In the genomic region with DNA sequence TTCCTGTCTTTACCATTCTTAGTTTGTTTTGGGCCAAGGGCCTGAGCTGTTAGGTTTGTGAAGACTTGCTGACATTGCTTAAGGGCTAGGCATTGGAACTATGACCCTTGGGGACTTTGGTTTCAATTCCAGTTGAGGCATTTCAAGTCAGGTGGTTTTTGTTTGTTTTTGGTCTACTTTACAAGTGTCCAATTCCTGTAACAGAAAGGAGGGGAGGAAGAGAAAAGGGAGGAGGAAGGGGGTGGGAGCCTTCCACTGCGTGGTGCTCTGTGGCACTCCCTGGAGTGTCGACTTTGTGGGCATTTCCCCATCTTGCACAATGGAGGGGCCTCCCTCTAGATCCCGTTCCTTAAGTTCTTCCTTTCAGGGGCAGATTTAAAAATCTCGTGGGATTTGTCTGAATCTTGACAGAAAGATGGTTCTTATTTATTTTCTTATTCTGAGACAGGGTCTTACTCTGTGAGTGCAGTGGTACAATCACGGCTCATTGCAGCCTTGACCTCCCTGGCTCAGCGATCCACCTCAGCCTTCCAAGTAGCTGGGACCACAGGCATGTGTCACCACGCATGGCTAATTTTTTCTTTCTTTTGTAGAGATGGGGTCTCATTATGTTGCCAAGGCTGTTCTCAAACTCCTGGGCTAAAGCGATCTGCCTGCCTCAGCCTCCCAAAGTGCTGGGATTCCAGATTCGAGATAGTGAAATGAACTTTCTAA, we compare ENCODE assay signal across 14 cellular contexts. TPM values are rescaled to one million over a fixed set of nuclear protein-coding genes. Genes with fewer than 3 reads are reported as not detected.
DNase-seq lines count a peak whose midpoint lies in the region; ATAC-seq lines count a peak whose summit lies in the region.
"Had no signal": no experiment of that assay in that cellular context is flagged by ENCODE, and none has a peak within 500 bp of the region (broad histone marks: within the 10 kb centered on the region; RNA-seq: fewer than 3 reads in every experiment).

No MANE protein-coding gene starts in this region.

- H3K79me2 ChIP-seq in GM23248 (ENCODE audit: insufficient read depth), result no peaks in the 10 kb centered on the region

- H3K36me3 ChIP-seq in GM23248 (ENCODE audit: low read depth), result no peaks in the 10 kb centered on the region
- no peaks in the 10 kb centered on the region for H3K36me3 ChIP-seq in adipocyte (ENCODE audit: control insufficient read depth, insufficient read depth, low read length, severe bottlenecking)

- H3K4me1 ChIP-seq in GM23248 (ENCODE audit: insufficient read depth) (peaks cover 52% of the 10 kb centered on the region), adipocyte (ENCODE audit: control insufficient read depth, insufficient read depth, low read length) (peaks cover 69% of the 10 kb centered on the region)

- H2AFZ ChIP-seq in GM23248, result no peak overlapping the region

- DNase-seq in GM23248, result no peak
- DNase-seq in adipocyte (ENCODE audit: low read depth), result peak; percentile 60
- peak; percentile 37 to 75 for DNase-seq in left colon
- no peak for DNase-seq in NOMO-1 treated with DMSO at 0.1 percent for 48 hours (lab: John Stamatoyannopoulos, UW; ENCODE audit: unreplicated experiment)
- DNase-seq in T-helper 1 cell, result no peak
- no peak for DNase-seq in KG1 (lab: John Stamatoyannopoulos, UW)
- DNase-seq: activated CD8-positive, alpha-beta T cell treated with anti-CD3 and anti-CD28 coated beads for 36 hours; activated naive CD8-positive, alpha-beta T cell treated with anti-CD3 and anti-CD28 coated beads, Interleukin-2, amount 50 U/mL, for 24 hours; CD4-positive, CD25-positive, alpha-beta regulatory T cell; erythroblast; NCI-H446 treated with DMSO at 0.1 percent for 48 hours; stimulated activated naive CD4-positive, alpha-beta T cell treated with Interleukin-2 at 50 U/mL for 16 hours had no signal

- no peaks in the 10 kb centered on the region for H3K27me3 ChIP-seq in GM23248 (replicated peaks; ENCODE audit: insufficient read depth)
- H3K27me3 ChIP-seq in adipocyte (replicated peaks; ENCODE audit: control insufficient read depth, insufficient read depth, low read length), result no peaks in the 10 kb centered on the region

- 84 to 91% methylated on average over 9 of the region's 9 CpGs for WGBS in GM23248 (ENCODE audit: low coverage in 1 of 2, low lambda C conversion rate in 2 of 2, missing lambda C conversion rate in 2 of 2), 2 experiments

- 0 out of 2 replicates have a peak overlapping the region, but pooled peaks have one; percentile 85 for H3K27ac ChIP-seq in GM23248
- peak overlapping the region in 11 of 21 experiments; percentile 1 to 92 (median 46) for H3K27ac ChIP-seq in skin epidermis

- in situ Hi-C loops in GM23248 (cut with MboI), result loop anchor here (5.0 kb wide), 2 partner anchors 98 to 167 kb away; no protein-coding TSS in a partner anchor

- intact Hi-C loops in left colon (cut with DNase I, micrococcal nuclease), result loop anchor here (2.0 to 5.0 kb wide), 3 partner anchors 69 to 162 kb away; no protein-coding TSS in a partner anchor

- no peaks in the 10 kb centered on the region for H4K20me1 ChIP-seq in GM23248 (ENCODE audit: insufficient read depth)

- H3K9ac ChIP-seq in GM23248 (no peak overlapping the region), adipocyte (ENCODE audit: low read length) (peak overlapping the region; percentile 86)

- no peaks in the 10 kb centered on the region for H3K9me3 ChIP-seq in GM23248 (ENCODE audit: low read depth)
- H3K9me3 ChIP-seq in adipocyte (ENCODE audit: control insufficient read depth, low read length), result no peaks in the 10 kb centered on the region

- H3K4me3 ChIP-seq in GM23248 (no peak overlapping the region), adipocyte (ENCODE audit: low read length) (no peak overlapping the region), skin epidermis (no peak overlapping the region)

- H3K4me2 ChIP-seq in GM23248 (ENCODE audit: unreplicated experiment), result no peak overlapping the region

- peaks cover 42% of the 10 kb centered on the region for H3F3A ChIP-seq in GM23248 (ENCODE audit: insufficient read depth)

- no peaks in the 10 kb centered on the region for H3K9me2 ChIP-seq in GM23248 (ENCODE audit: insufficient read depth)

- ATAC-seq in left colon (peak; percentile 76), HG03175 (IDR thresholded peaks at IDR 0.05; ENCODE audit: unreplicated experiment) (no peak)
- ATAC-seq: activated CD8-positive, alpha-beta T cell treated with anti-CD3 and anti-CD28 coated beads for 36 hours; activated naive CD8-positive, alpha-beta T cell treated with anti-CD3 and anti-CD28 coated beads, Interleukin-2, amount 50 U/mL, for 24 hours had no signal

RNA-seq across cellular contexts. Expression of a gene that starts 59.5 kb away (rescaled TPM):
- total RNA-seq in GM23248 (2014; rRNA removed; shearing (Covaris generic)), result 93.7 and 100 TPM in 2 replicates
- polyA plus RNA-seq in GM23248 (2016; fragmentation: Nextera tagmentation; extraction: Ambion mirVana), result 22.3 and 22.8 TPM in 2 replicates
- 10 to 100 TPM; 33.7 to 38.5 TPM for total RNA-seq in left colon

Comparison
In these comparisons a context has a peak if more than half of its experiments do, and no peak if none do; other contexts are left out.
1. DNase-seq: peak in adipocyte (single experiment) and left colon (2 of 2); none in GM23248 (single experiment), NOMO-1 treated with DMSO at 0.1 percent for 48 hours (single experiment), T-helper 1 cell (0 of 5) and KG1 (single experiment).